20 cellular contexts compared by ENCODE assay signal in the genomic region with DNA sequence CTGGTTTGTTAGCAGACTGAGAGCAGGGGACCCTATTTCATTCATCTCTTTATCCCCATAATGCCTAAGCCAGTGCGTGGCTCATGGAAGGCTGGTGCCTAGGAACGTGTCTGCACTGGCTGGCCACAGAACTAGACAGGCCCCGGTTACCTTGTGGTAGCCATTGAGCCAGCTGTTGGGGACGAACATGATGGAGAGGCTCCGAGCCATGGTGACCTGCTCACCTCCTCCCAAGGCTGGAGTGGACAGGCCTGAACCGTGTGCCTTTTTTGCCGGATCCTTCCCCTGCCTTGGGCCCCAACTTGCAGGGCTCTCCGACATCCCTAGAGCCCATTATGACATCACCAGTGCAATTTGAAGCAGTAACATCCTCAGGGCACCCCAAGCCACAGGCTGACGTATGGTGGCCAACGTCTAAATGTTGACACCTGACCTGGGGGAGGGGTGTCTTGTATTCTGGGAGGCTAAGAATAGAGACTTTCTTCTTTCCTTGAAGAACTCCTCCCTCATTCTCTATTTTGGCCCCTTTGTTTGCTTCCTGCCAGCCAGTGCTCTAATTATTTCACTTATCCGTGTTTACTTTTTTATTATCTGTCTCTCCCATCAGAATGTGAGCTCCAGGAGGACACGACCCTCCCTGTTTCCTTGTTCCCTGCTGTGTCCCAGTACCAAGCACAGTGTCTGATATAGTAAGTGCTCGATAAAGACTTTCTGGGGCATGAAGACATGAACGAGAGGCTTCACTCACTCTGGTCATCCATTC. TPM values are rescaled to one million over a fixed set of nuclear protein-coding genes. Genes with fewer than 3 reads are reported as not detected.
DNase-seq lines count a peak whose midpoint lies in the region; ATAC-seq and TF ChIP-seq lines count a peak whose summit lies in the region.
"Had no signal": no experiment of that assay in that cellular context is flagged by ENCODE, and none has a peak within 500 bp of the region (broad histone marks: within the 10 kb centered on the region; RNA-seq: fewer than 3 reads in every experiment).

No MANE protein-coding gene starts in this region.

- no peak overlapping the region for H2AFZ ChIP-seq in PC-9

- H3K79me2 ChIP-seq in PC-9 (ENCODE audit: low read depth) = no peaks in the 10 kb centered on the region

- intact Hi-C loops in PC-9 (cut with micrococcal nuclease; ENCODE audit: unreplicated experiment) = loop anchor here (5.0 kb wide), 2 partner anchors 57 to 242 kb away; no protein-coding TSS in a partner anchor

- H3K4me2 ChIP-seq in PC-9 = peak overlapping the region; percentile 64

- in situ Hi-C loops in GM13976 (cut with MboI; ENCODE audit: low sequenced_read_pairs, unreplicated experiment) = loop anchor here (5.0 kb wide), 1 partner anchor 132 kb away; no protein-coding TSS in a partner anchor

- no TSS peak for BruUV-seq in PC-9 (replicated peaks; lab: Mats Ljungman, UMichigan)

- H3K4me1 ChIP-seq in PC-9 (replicated peaks; ENCODE audit: insufficient read depth) (peaks cover 29% of the 10 kb centered on the region), mucosa of rectum (ENCODE audit: control insufficient read depth in 2 of 2, insufficient read depth in 2 of 2, low read length in 2 of 2) (peaks cover 12 to 27% of the 10 kb centered on the region in 2 donors)
- H3K4me1 ChIP-seq: HAP-1, left lung, suprapubic skin had no signal

- H3K9me2 ChIP-seq in PC-9 (ENCODE audit: insufficient read depth) = no peaks in the 10 kb centered on the region

- H3K27me3 ChIP-seq in PC-9 (ENCODE audit: insufficient read depth, low read depth) (no peaks in the 10 kb centered on the region), mucosa of rectum (ENCODE audit: control insufficient read depth in 2 of 2, insufficient read depth in 2 of 2, low read length in 2 of 2) (no peaks in the 10 kb centered on the region)
- H3K27me3 ChIP-seq: sigmoid colon, suprapubic skin had no signal

- H3K27ac ChIP-seq in C4-2B (peak overlapping the region; percentile 26), PC-9 (no peak overlapping the region), mucosa of rectum (ENCODE audit: low read depth in 2 of 2, low read length in 2 of 2) (peak overlapping the region; percentile 48 to 83)
- H3K27ac ChIP-seq: left lung, suprapubic skin had no signal

- no peaks in the 10 kb centered on the region for H3K36me3 ChIP-seq in PC-9 (ENCODE audit: low read depth)
- no peaks in the 10 kb centered on the region for H3K36me3 ChIP-seq in mucosa of rectum (ENCODE audit: control insufficient read depth in 2 of 2, insufficient read depth in 2 of 2, low read length in 2 of 2)
- H3K36me3 ChIP-seq: HAP-1, left lung, sigmoid colon, suprapubic skin had no signal

- H4K20me1 ChIP-seq in PC-9 (ENCODE audit: insufficient read depth) = no peaks in the 10 kb centered on the region

- POLR2A ChIA-PET in PC-9 (lab: Charles Lee; ENCODE audit: unreplicated experiment) = no interaction called here

- peaks cover 21% of the 10 kb centered on the region; the same call in 1 of the 2 replicates for H3F3A ChIP-seq in PC-9 (ENCODE audit: insufficient read depth, low read depth)

- CTCF ChIA-PET in PC-9 (lab: Charles Lee) = no interaction called here

- ATAC-seq in GM21515 (IDR thresholded peaks at IDR 0.05; ENCODE audit: unreplicated experiment) = no peak

- H3K9me3 ChIP-seq in PC-9 (ENCODE audit: insufficient read depth, low read depth) (no peaks in the 10 kb centered on the region; the same call in 1 of the 2 replicates), mucosa of rectum (ENCODE audit: control insufficient read depth in 2 of 2, low read length in 2 of 2) (no peaks in the 10 kb centered on the region)
- H3K9me3 ChIP-seq: HAP-1, left lung, sigmoid colon, suprapubic skin had no signal

- TF ChIP-seq CTCF in C4-2B (conservative IDR thresholded peaks at IDR 0.05) = no peak
- no peak for TF ChIP-seq CTCF in PC-9 (conservative IDR thresholded peaks at IDR 0.05)
- TF ChIP-seq CTCF in GM13976 (IDR thresholded peaks at IDR 0.05; ENCODE audit: borderline replicate concordance, control extremely low read depth, extremely low read depth, insufficient read depth, missing control alignments) = no peak

- H3K9ac ChIP-seq in mucosa of rectum (ENCODE audit: low read depth in 1 of 2, low read length in 2 of 2) = no peak overlapping the region

- H3K4me3 ChIP-seq in PC-9 = no peak overlapping the region
- no peak overlapping the region for H3K4me3 ChIP-seq in mucosa of rectum (ENCODE audit: low read length in 2 of 2)
- H3K4me3 ChIP-seq: HAP-1, left lung, sigmoid colon, suprapubic skin had no signal

- DNase-seq in HT-29 (ENCODE audit: low spot score) (peak; percentile 18), PC-9 (no peak), NCI-H226 (no peak), GM13976 (ENCODE audit: low spot score) (no peak)
- DNase-seq in stimulated activated CD4-positive, alpha-beta T cell treated with anti-CD3 and anti-CD28 coated beads, Interleukin-4, amount 100 ng/mL, for 24 hours = no peak
- DNase-seq: activated CD4-positive, alpha-beta T cell treated with anti-CD3 and anti-CD28 coated beads, Interleukin-2, amount 50 U/mL, for 4 hours; activated naive CD4-positive, alpha-beta T cell treated with anti-CD3 and anti-CD28 coated beads, Interleukin-2, amount 50 U/mL, for 16 hours; activated T-cell treated with anti-CD3 and anti-CD28 coated beads, Interleukin-2, amount 50 U/mL, for 1 hour; AML-193; DMS 273 treated with DMSO at 0.1 percent for 48 hours; left lung; NCI-H187 treated with DMSO at 0.1 percent for 48 hours; NCI-H526 treated with DMSO at 0.1 percent for 48 hours; occipital lobe; sigmoid colon had no signal

RNA-seq across cellular contexts. Expression of gene DNPEP, which starts 12.2 kb away (rescaled TPM):
- total RNA-seq in HT-29 (2014; rRNA removed; shearing (Covaris generic)) = 155 and 158 TPM in 2 replicates
- 99.1 and 107 TPM in 2 replicates for total RNA-seq in PC-9 (2021)

RNA-seq across cellular contexts. Expression of gene DES, which starts 18.3 kb away (rescaled TPM):
- total RNA-seq in HT-29 (2014; rRNA removed; shearing (Covaris generic)) = 0.63 TPM in 1 of 2 replicates, not detected in the other
- total RNA-seq in PC-9 (2021) = 0.60 TPM in 1 of 2 replicates, not detected in the other

RNA-seq across cellular contexts. Expression of gene SPEG, which starts 34.7 kb away (rescaled TPM):
- total RNA-seq in HT-29 (2014; rRNA removed; shearing (Covaris generic)) = 6.7 and 8.3 TPM in 2 replicates
- total RNA-seq in PC-9 (2021) = 46.8 and 55.8 TPM in 2 replicates
